ENCODE assay signal across 15 cellular contexts in genomic region chr2:88709117-88709739, GRCh38. TPM values are rescaled to one million over a fixed set of nuclear protein-coding genes. Genes with fewer than 3 reads are reported as not detected.
DNase-seq lines count a peak whose midpoint lies in the region; ATAC-seq and TF ChIP-seq lines count a peak whose summit lies in the region.
"Had no signal": no experiment of that assay in that cellular context is flagged by ENCODE, and none has a peak within 500 bp of the region (broad histone marks: within the 10 kb centered on the region; RNA-seq: fewer than 3 reads in every experiment).

No MANE protein-coding gene starts in this region.

- peak; percentile 20 for DNase-seq in HS-5 (ENCODE audit: low read depth)
- peak; percentile 60 for DNase-seq in dermis blood vessel endothelial cell
- no peak for DNase-seq in left ventricle myocardium superior
- peak; percentile 39 for DNase-seq in stromal cell of bone marrow (ENCODE audit: low read depth)
- no peak for DNase-seq in NCI-H1092 treated with DMSO at 0.1 percent for 48 hours (lab: John Stamatoyannopoulos, UW)
- DNase-seq in activated CD4-positive, alpha-beta T cell treated with anti-CD3 and anti-CD28 coated beads for 4 hours = no peak
- no peak for DNase-seq in Peyer's patch
- DNase-seq: activated CD4-positive, alpha-beta T cell treated with anti-CD3 and anti-CD28 coated beads, Interleukin-2, amount 10 ng/mL, durations not matched to agents 7 days and 5 days; activated T-cell treated with anti-CD3 and anti-CD28 coated beads, Interleukin-2, amount 50 U/mL, for 72 hours; anterior cingulate cortex; CD4-positive, alpha-beta T cell; NCI-H187; NCI-H748 treated with DMSO at 0.1 percent for 48 hours; stimulated activated naive CD4-positive, alpha-beta T cell treated with Interleukin-2 at 50 U/mL for 16 hours had no signal

- H3K27me3 ChIP-seq in Peyer's patch = no peaks in the 10 kb centered on the region

- no peaks in the 10 kb centered on the region for H3K4me1 ChIP-seq in Peyer's patch

- no peaks in the 10 kb centered on the region for H3K9me3 ChIP-seq in Peyer's patch

- H3K27ac ChIP-seq in Peyer's patch = no peak overlapping the region

- H3K36me3 ChIP-seq in Peyer's patch = peaks cover 0 to 8% (median 0%) of the 10 kb centered on the region in 3 donors

- ATAC-seq in left ventricle myocardium superior (peak; percentile 72), GM18868 (IDR thresholded peaks at IDR 0.05; ENCODE audit: unreplicated experiment) (no peak)
- ATAC-seq: activated T-cell treated with anti-CD3 and anti-CD28 coated beads, Interleukin-2, amount 50 U/mL, for 72 hours had no signal

- TF ChIP-seq CTCF in Peyer's patch (IDR thresholded peaks at IDR 0.05) = no peak

- intact Hi-C loops in left ventricle myocardium superior (cut with micrococcal nuclease) = no loop called here

- TF ChIP-seq POLR2A in Peyer's patch (IDR thresholded peaks at IDR 0.05) = no peak

- H3K4me3 ChIP-seq in Peyer's patch = no peak overlapping the region

RNA-seq across cellular contexts. Expression of gene RPIA, which starts 17.8 kb away (rescaled TPM):
- total RNA-seq in dermis blood vessel endothelial cell (14.5 and 16.5 TPM in 2 replicates), left ventricle myocardium superior (19.1 TPM), Peyer's patch (10 to 100 TPM; 16.3 to 28.1 (median 16.6) TPM)

Comparison
In these comparisons a context has a peak if more than half of its experiments do, and no peak if none do; other contexts are left out.
1. DNase-seq: peak in HS-5 (single experiment), dermis blood vessel endothelial cell (single experiment) and stromal cell of bone marrow (single experiment); none in left ventricle myocardium superior (single experiment), NCI-H1092 treated with DMSO at 0.1 percent for 48 hours (single experiment), activated CD4-positive, alpha-beta T cell treated with anti-CD3 and anti-CD28 coated beads for 4 hours (0 of 2) and Peyer's patch (0 of 3).